24 cellular contexts compared by ENCODE assay signal in the genomic region with DNA sequence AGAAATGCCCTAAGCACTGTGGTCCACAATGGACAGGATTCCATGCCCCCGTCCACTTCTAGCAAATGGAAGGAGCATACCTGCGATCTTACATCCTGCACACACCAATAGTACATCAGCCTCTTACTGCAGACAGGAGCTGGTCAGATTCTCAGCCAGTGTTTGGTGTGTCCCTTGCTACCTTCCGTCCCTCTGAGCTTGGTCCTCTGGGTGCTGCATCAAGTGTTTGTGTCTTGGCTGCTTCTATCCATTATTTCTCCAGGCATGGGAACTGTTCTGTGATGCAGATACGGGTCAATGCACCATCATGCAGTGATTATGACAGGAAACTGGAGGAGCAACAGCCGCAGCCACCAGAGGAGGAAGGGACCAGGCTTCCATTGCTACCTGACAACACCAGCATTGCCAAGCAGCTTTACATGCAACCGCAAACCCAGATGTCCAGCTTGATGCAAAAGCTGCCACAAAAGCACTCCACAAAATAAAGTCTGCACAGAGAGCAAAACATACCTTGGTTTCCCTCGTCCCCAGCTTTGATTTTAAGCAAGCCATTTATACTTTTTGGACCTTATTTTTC. TPM values are rescaled to one million over a fixed set of nuclear protein-coding genes. Genes with fewer than 3 reads are reported as not detected.
DNase-seq lines count a peak whose midpoint lies in the region; ATAC-seq and TF ChIP-seq lines count a peak whose summit lies in the region.
"Had no signal": no experiment of that assay in that cellular context is flagged by ENCODE, and none has a peak within 500 bp of the region (broad histone marks: within the 10 kb centered on the region; RNA-seq: fewer than 3 reads in every experiment).

No MANE protein-coding gene starts in this region.

- DNase-seq in NCI-H146 treated with DMSO at 0.1 percent for 48 hours (lab: John Stamatoyannopoulos, UW; ENCODE audit: unreplicated experiment) (peak; percentile 8), NCI-H146 (lab: John Stamatoyannopoulos, UW) (no peak), H9 (no peak), lower leg skin (ENCODE audit: low spot score in 2 of 2) (no peak), occipital lobe (lab: John Stamatoyannopoulos, UW) (no peak)
- DNase-seq: 8988T; DMS53; MM.1S; NCI-H1048; NCI-H1417 treated with DMSO at 0.1 percent for 48 hours; NCI-H1930; NCI-H2171; NCI-H446; NCI-H526; NK-92 treated with Interleukin-12 subunit alpha and Interleukin-12 subunit beta, amount 100 ng/mL, for 24 hours; SIG-M5; SK-N-SH; T-helper 2 cell had no signal

- H3K4me1 Mint-ChIP-seq in H9: peaks cover 1 to 6% of the 10 kb centered on the region in 2 experiments

- no peaks in the 10 kb centered on the region for H3K27me3 Mint-ChIP-seq in H9 (ENCODE audit: low read depth)

- no peak overlapping the region for H2BK120ac ChIP-seq in H9 (ENCODE audit: low read depth, low read length, poor library complexity, severe bottlenecking)

- H2AFZ ChIP-seq in H9 (ENCODE audit: low read length): peak overlapping the region; percentile 37
- peak overlapping the region; percentile 82 for H2AFZ ChIP-seq in OCI-LY3 (ENCODE audit: low read depth, low read length)
- peak overlapping the region; percentile 62 for H2AFZ ChIP-seq in parathyroid adenoma

- H3K27ac ChIP-seq in H9 (ENCODE audit: insufficient read length, low read depth, low read length): no peak overlapping the region
- no peak overlapping the region for H3K27ac ChIP-seq in OCI-LY3 (ENCODE audit: low read length)
- H3K27ac ChIP-seq in parathyroid adenoma: no peak overlapping the region

- H3K36me3 Mint-ChIP-seq in H9 (ENCODE audit: insufficient read depth in 1 of 3, low read depth in 3 of 3): no peaks in the 10 kb centered on the region
- H3K36me3 Mint-ChIP-seq: IgD-negative memory B cell had no signal

- no peaks in the 10 kb centered on the region for H3K23me2 ChIP-seq in H9 (ENCODE audit: insufficient read length, low read depth, low read length, poor library complexity, severe bottlenecking)

- no peak overlapping the region for H2BK15ac ChIP-seq in H9 (ENCODE audit: low read depth, low read length)

- H3K9me3 ChIP-seq in H9 (ENCODE audit: control insufficient read depth, low read depth, low read length) (no peaks in the 10 kb centered on the region), OCI-LY3 (ENCODE audit: insufficient read depth, low read length) (no peaks in the 10 kb centered on the region), parathyroid adenoma (ENCODE audit: control insufficient read depth, low read length) (no peaks in the 10 kb centered on the region)
- H3K9me3 ChIP-seq: HAP-1, SK-N-SH had no signal

- H2AK5ac ChIP-seq in H9 (ENCODE audit: insufficient read length, low read length): no peak overlapping the region

- H4K8ac ChIP-seq in H9 (replicated peaks; ENCODE audit: insufficient read length, low read depth, low read length): no peak overlapping the region

- H3K23ac ChIP-seq in H9 (ENCODE audit: insufficient read length, low read depth, low read length): no peak overlapping the region

- H3K4me1 ChIP-seq in H9 (ENCODE audit: insufficient read depth, low read length): no peaks in the 10 kb centered on the region
- H3K4me1 ChIP-seq in OCI-LY3 (ENCODE audit: low read length): peaks cover 17% of the 10 kb centered on the region
- peaks cover 2% of the 10 kb centered on the region for H3K4me1 ChIP-seq in parathyroid adenoma

- H3K27me3 ChIP-seq in H9 (ENCODE audit: insufficient read depth, low read length) (no peaks in the 10 kb centered on the region), OCI-LY3 (ENCODE audit: low read depth, low read length) (peaks cover 12% of the 10 kb centered on the region), parathyroid adenoma (ENCODE audit: control insufficient read depth, insufficient read depth, low read length) (no peaks in the 10 kb centered on the region)

- TF ChIP-seq CTCF in H9 (conservative IDR thresholded peaks at IDR 0.05) (no peak), OCI-LY3 (IDR thresholded peaks at IDR 0.05; ENCODE audit: low read depth, low read length) (no peak), parathyroid adenoma (IDR thresholded peaks at IDR 0.05) (no peak), lower leg skin (IDR thresholded peaks at IDR 0.05) (no peak)

- no peak overlapping the region for H3K4me2 ChIP-seq in H9 (ENCODE audit: insufficient read depth, insufficient read length, low read length)
- peak overlapping the region; percentile 63 for H3K4me2 ChIP-seq in OCI-LY3 (ENCODE audit: low read length)
- no peak overlapping the region for H3K4me2 ChIP-seq in parathyroid adenoma (ENCODE audit: low read length)
- H3K4me2 ChIP-seq: SK-N-SH had no signal

- H3K9me3 Mint-ChIP-seq in H9: no peaks in the 10 kb centered on the region
- H3K9me3 Mint-ChIP-seq: IgD-negative memory B cell had no signal

- H2BK5ac ChIP-seq in H9 (ENCODE audit: insufficient read length, low read length): no peak overlapping the region

- no peak overlapping the region for H3K4me3 Mint-ChIP-seq in H9
- H3K4me3 Mint-ChIP-seq: IgD-negative memory B cell had no signal

- no peak overlapping the region for H3T11ph ChIP-seq in H9 (ENCODE audit: low read length)

- H3K9ac ChIP-seq in H9 (ENCODE audit: extremely low read depth, insufficient read length, low read length): no peak overlapping the region
- 0 out of 2 replicates have a peak overlapping the region, but pooled peaks have one; percentile 11 for H3K9ac ChIP-seq in OCI-LY3 (ENCODE audit: low read length)
- no peak overlapping the region for H3K9ac ChIP-seq in parathyroid adenoma
- H3K9ac ChIP-seq: SK-N-SH had no signal

- ATAC-seq in HG03039 (IDR thresholded peaks at IDR 0.05; ENCODE audit: unreplicated experiment): no peak
- ATAC-seq: Panc1 had no signal

- H3K79me2 ChIP-seq in H9 (ENCODE audit: insufficient read depth, low read length) (no peaks in the 10 kb centered on the region), OCI-LY3 (ENCODE audit: low read length) (no peaks in the 10 kb centered on the region), parathyroid adenoma (no peaks in the 10 kb centered on the region)

- H3K18ac ChIP-seq in H9 (ENCODE audit: insufficient read length, low read depth, low read length): no peak overlapping the region

- H4K91ac ChIP-seq in H9 (ENCODE audit: insufficient read length, low read depth, low read length): no peak overlapping the region

- H3K27ac Mint-ChIP-seq in H9: no peak overlapping the region
- H3K27ac Mint-ChIP-seq: IgD-negative memory B cell had no signal

- no peaks in the 10 kb centered on the region for H3K36me3 ChIP-seq in OCI-LY3 (replicated peaks; ENCODE audit: low read depth, low read length)
- H3K36me3 ChIP-seq in parathyroid adenoma (ENCODE audit: control insufficient read depth, insufficient read depth, low read length): no peaks in the 10 kb centered on the region
- H3K36me3 ChIP-seq: HAP-1 had no signal

- no peak overlapping the region for H3K4ac ChIP-seq in H9 (ENCODE audit: low read depth, low read length)

- H2BK12ac ChIP-seq in H9 (ENCODE audit: insufficient read length, low read depth, low read length): no peak overlapping the region

- H3K56ac ChIP-seq in H9 (ENCODE audit: insufficient read length, low read depth, low read length): no peak overlapping the region

- H3K79me1 ChIP-seq in H9 (ENCODE audit: insufficient read depth, low read depth, low read length, poor library complexity, severe bottlenecking): no peaks in the 10 kb centered on the region

- peak overlapping the region; percentile 65 for H3K4me3 ChIP-seq in OCI-LY3 (ENCODE audit: low read length)
- no peak overlapping the region for H3K4me3 ChIP-seq in parathyroid adenoma (ENCODE audit: low read depth, low read length)
- no peak overlapping the region for H3K4me3 ChIP-seq in lower leg skin (ENCODE audit: low read depth, poor library complexity, severe bottlenecking)
- H3K4me3 ChIP-seq: HAP-1 had no signal

- H4K20me1 ChIP-seq in H9 (ENCODE audit: control insufficient read depth, insufficient read depth, insufficient read length) (no peaks in the 10 kb centered on the region), OCI-LY3 (ENCODE audit: insufficient read depth, low read length) (no peaks in the 10 kb centered on the region)

- no peak for TF ChIP-seq POLR2A in lower leg skin (IDR thresholded peaks at IDR 0.05)

- intact Hi-C loops in lower leg skin (cut with DNase I; ENCODE audit: low total_unique reads): loop anchor here (10.0 kb wide), 1 partner anchor 318 kb away; no protein-coding TSS in a partner anchor

- H2BK20ac ChIP-seq in H9 (ENCODE audit: low read depth, low read length, poor library complexity, severe bottlenecking): no peak overlapping the region

- no peak overlapping the region for H3K14ac ChIP-seq in H9 (ENCODE audit: insufficient read depth, low read length)

- no peak overlapping the region for H4K5ac ChIP-seq in H9 (ENCODE audit: insufficient read length, low read depth, low read length)

- WGBS in H9 (ENCODE audit: extremely low coverage, insufficient read length, low lambda C conversion rate): no CpG with 5 or more reads among the region's 7 CpGs
- 78 to 82% methylated on average over 7 of the region's 7 CpGs for WGBS in lower leg skin, 2 donors

RNA-seq across cellular contexts. Expression of gene OVAAL, which starts 21.9 kb away (rescaled TPM):
- total RNA-seq in H9 (2021) (not detected in 2 replicates), lower leg skin (not detected), occipital lobe (not detected)

RNA-seq across cellular contexts. Expression of gene ACBD6, which starts 34.5 kb away (rescaled TPM):
- total RNA-seq in H9 (2021) (45.4 and 51.4 TPM in 2 replicates), lower leg skin (10 to 100 TPM; 31.3 to 43.1 (median 36.9) TPM), occipital lobe (52.6 TPM)
